Comparison of ENCODE assay signal across 14 cellular contexts in genomic region chr16:30437511-30438046, GRCh38. TPM values are rescaled to one million over a fixed set of nuclear protein-coding genes. Genes with fewer than 3 reads are reported as not detected.
A peak's percentile ranks its signal among the peaks of the same experiment; 100 is the strongest.
DNase-seq lines count a peak whose midpoint lies in the region; TF ChIP-seq lines count a peak whose summit lies in the region.
"Had no signal": no experiment of that assay in that cellular context is flagged by ENCODE, and none has a peak within 500 bp of the region (broad histone marks: within the 10 kb centered on the region; RNA-seq: fewer than 3 reads in every experiment).

No MANE protein-coding gene starts in this region.

- H3K36me3 Mint-ChIP-seq in type B pancreatic cell, result no peaks in the 10 kb centered on the region
- H3K36me3 Mint-ChIP-seq: activated CD4-positive, alpha-beta memory T cell treated with anti-CD3 and anti-CD28 coated beads for 36 hours had no signal

- H3K27ac Mint-ChIP-seq in type B pancreatic cell, result peak overlapping the region; percentile 3
- H3K27ac Mint-ChIP-seq: activated CD4-positive, alpha-beta memory T cell treated with anti-CD3 and anti-CD28 coated beads for 36 hours; activated T-helper 17 cell treated with anti-CD3 and anti-CD28 coated beads, Interleukin-2, amount 50 U/mL, for 72 hours had no signal

- H3K4me1 Mint-ChIP-seq in type B pancreatic cell (ENCODE audit: unreplicated experiment), result no peaks in the 10 kb centered on the region

- H3K27ac ChIP-seq in VCaP, result peak overlapping the region; percentile 71

- no peaks in the 10 kb centered on the region for H3K9me3 Mint-ChIP-seq in type B pancreatic cell
- H3K9me3 Mint-ChIP-seq: activated CD4-positive, alpha-beta memory T cell treated with anti-CD3 and anti-CD28 coated beads for 36 hours; activated T-helper 17 cell treated with anti-CD3 and anti-CD28 coated beads, Interleukin-2, amount 50 U/mL, for 72 hours had no signal

- CTCF ChIA-PET in GM10248 (lab: Yijun Ruan, JAX), result interaction anchor here (1.1 to 8.8 kb wide), 3 partner anchors 7 to 98 kb away, joined by 3 to 73 read pairs (median 5); partner anchors contain the start of genes DCTPP1 and ZNF747

- TF ChIP-seq CTCF in VCaP (conservative IDR thresholded peaks at IDR 0.05), result no peak
- TF ChIP-seq CTCF in type B pancreatic cell (conservative IDR thresholded peaks at IDR 0.05), result no peak
- TF ChIP-seq CTCF in GM10248 (IDR thresholded peaks at IDR 0.05; ENCODE audit: control extremely low read depth, extremely low read depth, low read depth, missing control alignments), result no peak

- no peak overlapping the region for H3K4me3 Mint-ChIP-seq in type B pancreatic cell
- H3K4me3 Mint-ChIP-seq: activated CD4-positive, alpha-beta memory T cell treated with anti-CD3 and anti-CD28 coated beads for 36 hours; activated T-helper 17 cell treated with anti-CD3 and anti-CD28 coated beads, Interleukin-2, amount 50 U/mL, for 72 hours had no signal

- H3K27me3 Mint-ChIP-seq in type B pancreatic cell, result no peaks in the 10 kb centered on the region
- H3K27me3 Mint-ChIP-seq: activated CD4-positive, alpha-beta memory T cell treated with anti-CD3 and anti-CD28 coated beads for 36 hours; activated T-helper 17 cell treated with anti-CD3 and anti-CD28 coated beads, Interleukin-2, amount 50 U/mL, for 72 hours had no signal

- POLR2A ChIA-PET in GM10248 (lab: Yijun Ruan, JAX), result no interaction called here

- DNase-seq in NCI-H748 (lab: John Stamatoyannopoulos, UW; ENCODE audit: unreplicated experiment), result peak; percentile 37
- no peak for DNase-seq in NCI-H748 treated with DMSO at 0.1 percent for 48 hours (lab: John Stamatoyannopoulos, UW)
- DNase-seq in type B pancreatic cell (ENCODE audit: extremely low spot score, unreplicated experiment), result no peak
- no peak for DNase-seq in GM10248 (ENCODE audit: extremely low spot score)
- no peak for DNase-seq in KG1 (lab: John Stamatoyannopoulos, UW)
- DNase-seq: activated CD4-positive, alpha-beta memory T cell treated with anti-CD3 and anti-CD28 coated beads for 36 hours; aorta; dermis blood vessel endothelial cell; DMS 273 treated with DMSO at 0.1 percent for 48 hours; NCI-H2171 treated with DMSO at 0.1 percent for 48 hours; stimulated activated CD8-positive, alpha-beta memory T cell treated with anti-CD3 and anti-CD28 coated beads, Interleukin-4, amount 100 ng/mL, for 48 hours had no signal

RNA-seq across cellular contexts. Expression of gene DCTPP1, which starts 7.7 kb away (rescaled TPM):
- total RNA-seq in type B pancreatic cell (ENCODE audit: low replicate concordance), result 41.8 and 62.1 TPM in 2 replicates

RNA-seq across cellular contexts. Expression of gene SEPHS2, which starts 8.1 kb away (rescaled TPM):
- 58.6 and 84.8 TPM in 2 replicates for total RNA-seq in type B pancreatic cell (ENCODE audit: low replicate concordance)

RNA-seq across cellular contexts. Expression of gene ZNF771, which starts 30.2 kb away (rescaled TPM):
- total RNA-seq in type B pancreatic cell (ENCODE audit: low replicate concordance), result 4.7 and 15.5 TPM in 2 replicates

RNA-seq across cellular contexts. Expression of gene ITGAL, which starts 35.0 kb away (rescaled TPM):
- total RNA-seq in type B pancreatic cell (ENCODE audit: low replicate concordance), result 0.33 and 0.48 TPM in 2 replicates
- total RNA-seq: dermis blood vessel endothelial cell, RPMI7951 had no signal

RNA-seq across cellular contexts. Expression of gene ZNF48, which starts 42.4 kb away (rescaled TPM):
- total RNA-seq in type B pancreatic cell (ENCODE audit: low replicate concordance), result 14.5 and 21.1 TPM in 2 replicates
